Comparison of ENCODE assay signal across 8 cellular contexts in genomic region chr16:82011199-82011641, GRCh38. TPM values are rescaled to one million over a fixed set of nuclear protein-coding genes. Genes with fewer than 3 reads are reported as not detected.
DNase-seq lines count a peak whose midpoint lies in the region; ATAC-seq and TF ChIP-seq lines count a peak whose summit lies in the region.

SDR42E1 (minus strand) TSS chr16:82011470; CDS start chr16:82000858, 10,612 bp downstream.

- intact Hi-C loops in right cardiac atrium (cut with DNase I), result no loop called here
- intact Hi-C loops in posterior vena cava (cut with DNase I), result no loop called here

- H3K4me1 ChIP-seq in right cardiac atrium (ENCODE audit: control insufficient read depth, insufficient read depth, low read length), result no peaks in the 10 kb centered on the region

- 12% methylated on average over 32 of the region's 32 CpGs for WGBS in right cardiac atrium

- H3K27me3 ChIP-seq in right cardiac atrium (ENCODE audit: control insufficient read depth, insufficient read depth), result no peaks in the 10 kb centered on the region

- H3K27me3 Mint-ChIP-seq in activated T-cell treated with anti-CD3 and anti-CD28 coated beads, Interleukin-2, amount 50 U/mL, for 4 hours (ENCODE audit: low read depth), result peaks cover 17% of the 10 kb centered on the region

- TF ChIP-seq CTCF in GM12865 (IDR thresholded peaks at IDR 0.05; ENCODE audit: insufficient read depth, low read depth, low read length, missing control alignments), result no peak

- H3K4me3 ChIP-seq in GM12865 (ENCODE audit: low read depth, low read length) (peak within 1 kb of the TSS; percentile 69), right cardiac atrium (ENCODE audit: low read length) (peak within 1 kb of the TSS; percentile 50)

- peaks cover 11% of the 10 kb centered on the region for H3K4me1 Mint-ChIP-seq in activated T-cell treated with anti-CD3 and anti-CD28 coated beads, Interleukin-2, amount 50 U/mL, for 4 hours (ENCODE audit: low read depth)

- peak within 1 kb of the TSS; percentile 78 for H3K4me3 Mint-ChIP-seq in activated T-cell treated with anti-CD3 and anti-CD28 coated beads, Interleukin-2, amount 50 U/mL, for 4 hours

- H3K9me3 ChIP-seq in right cardiac atrium (ENCODE audit: control insufficient read depth, low read length), result peaks cover 5% of the 10 kb centered on the region

- ATAC-seq in HG02798 (IDR thresholded peaks at IDR 0.05; ENCODE audit: poor library complexity, unreplicated experiment) (peak; percentile 98), right cardiac atrium (peak; percentile 59 to 78)
- peak; percentile 88 to 92 for ATAC-seq in activated T-cell treated with anti-CD3 and anti-CD28 coated beads, Interleukin-2, amount 50 U/mL, for 4 hours

- no peak within 1 kb of the TSS for H3K27ac ChIP-seq in right cardiac atrium (ENCODE audit: low read length)

- H3K36me3 Mint-ChIP-seq in activated T-cell treated with anti-CD3 and anti-CD28 coated beads, Interleukin-2, amount 50 U/mL, for 4 hours (ENCODE audit: insufficient read depth), result peaks cover 6% of the 10 kb centered on the region

- peaks cover 20% of the 10 kb centered on the region for H3K9me3 Mint-ChIP-seq in activated T-cell treated with anti-CD3 and anti-CD28 coated beads, Interleukin-2, amount 50 U/mL, for 4 hours

- DNase-seq in GM12865 (ENCODE audit: low read depth) (peak; percentile 86), NCI-H510A (lab: John Stamatoyannopoulos, UW) (peak; percentile 70), right cardiac atrium (peak; percentile 25 to 66 (median 56)), SW 1271 (lab: John Stamatoyannopoulos, UW) (no peak), posterior vena cava (ENCODE audit: low spot score) (no peak)
- DNase-seq in activated T-cell treated with anti-CD3 and anti-CD28 coated beads, Interleukin-2, amount 50 U/mL, for 4 hours, result peak; percentile 58
- DNase-seq in stimulated activated CD4-positive, alpha-beta T cell treated with anti-CD3 and anti-CD28 coated beads, TNF-alpha, amount 100 ng/mL, for 48 hours (ENCODE audit: low read depth in 3 of 3), result peak; percentile 8 to 53 (median 50)

RNA-seq across cellular contexts. Expression of gene SDR42E1, which starts in this region (rescaled TPM):
- total RNA-seq in activated T-cell treated with anti-CD3 and anti-CD28 coated beads, Interleukin-2, amount 50 U/mL, for 4 hours, result 1 to 10 TPM; 2.0 to 5.7 (median 5.5) TPM
- 1 to 10 TPM; 1.9 to 3.4 (median 2.6) TPM for total RNA-seq in right cardiac atrium
- 0.43 TPM for polyA plus RNA-seq in right cardiac atrium
- total RNA-seq in posterior vena cava, result under 1 TPM; 0.24 to 0.46 TPM

Comparison
In these comparisons a context has a peak if more than half of its experiments do, and no peak if none do; other contexts are left out.
1. DNase-seq: peak in GM12865 (single experiment), NCI-H510A (single experiment), activated T-cell treated with anti-CD3 and anti-CD28 coated beads, Interleukin-2, amount 50 U/mL, for 4 hours (single experiment), right cardiac atrium (3 of 3) and stimulated activated CD4-positive, alpha-beta T cell treated with anti-CD3 and anti-CD28 coated beads, TNF-alpha, amount 100 ng/mL, for 48 hours (3 of 3); none in SW 1271 (0 of 2) and posterior vena cava (single experiment).
2. Peak in every context shown above with its lines, with median percentiles within 50 percentile points of each other: ATAC-seq.